Comparison of ENCODE assay signal across 8 cellular contexts in genomic region chrX:124211312-124211942, GRCh38.
DNase-seq lines count a peak whose midpoint lies in the region; ATAC-seq and TF ChIP-seq lines count a peak whose summit lies in the region.

No MANE protein-coding gene starts in this region.

- H3K79me2 ChIP-seq in mesendoderm (ENCODE audit: control insufficient read depth, insufficient read depth, low read length), result no peaks in the 10 kb centered on the region

- H3K4me1 ChIP-seq in mesendoderm (ENCODE audit: control insufficient read depth, low read depth, low read length), result no peaks in the 10 kb centered on the region

- no peaks in the 10 kb centered on the region for H3K27me3 ChIP-seq in mesendoderm (ENCODE audit: insufficient read depth, low read length, poor library complexity)

- H2AK5ac ChIP-seq in mesendoderm (ENCODE audit: low read length), result no peak overlapping the region

- H3K23ac ChIP-seq in mesendoderm (ENCODE audit: low read length), result no peak overlapping the region

- no peak overlapping the region for H2BK120ac ChIP-seq in mesendoderm (ENCODE audit: low read depth, low read length)

- no peak overlapping the region for H4K5ac ChIP-seq in mesendoderm (ENCODE audit: low read length)

- H3K4me2 ChIP-seq in mesendoderm (ENCODE audit: low read length), result no peak overlapping the region

- no peaks in the 10 kb centered on the region for H3K79me1 ChIP-seq in mesendoderm (ENCODE audit: low read length)

- H3K56ac ChIP-seq in mesendoderm (ENCODE audit: low read length), result no peak overlapping the region

- peak; percentile 65 for DNase-seq in DMS 273 (lab: John Stamatoyannopoulos, UW; ENCODE audit: unreplicated experiment)
- no peak for DNase-seq in DMS 273 treated with DMSO at 0.1 percent for 48 hours (lab: John Stamatoyannopoulos, UW)
- DNase-seq in NCI-H748 (lab: John Stamatoyannopoulos, UW; ENCODE audit: unreplicated experiment), result peak; percentile 49
- no peak for DNase-seq in astrocyte of the spinal cord (ENCODE audit: low read depth, low spot score)
- DNase-seq in mesendoderm, result peak; percentile 62
- no peak for DNase-seq in islet precursor cell

- H2BK5ac ChIP-seq in mesendoderm (ENCODE audit: low read length), result no peak overlapping the region

- no peak overlapping the region for H3K18ac ChIP-seq in mesendoderm (ENCODE audit: low read length)

- TF ChIP-seq CTCF in astrocyte of the spinal cord (IDR thresholded peaks at IDR 0.05; ENCODE audit: low read depth, low read length), result peak; percentile 57

- no peak overlapping the region for H2BK15ac ChIP-seq in mesendoderm (replicated peaks; ENCODE audit: low read depth)

- WGBS in mesendoderm (ENCODE audit: extremely low coverage, insufficient coverage, low lambda C conversion rate), result no CpG with 5 or more reads among the region's 3 CpGs

- ATAC-seq in GM19438 (IDR thresholded peaks at IDR 0.05; ENCODE audit: low read depth, unreplicated experiment) (peak; percentile 80), HG03460 (IDR thresholded peaks at IDR 0.05; ENCODE audit: unreplicated experiment) (peak; percentile 93)

- H4K8ac ChIP-seq in mesendoderm (ENCODE audit: low read depth, low read length), result no peak overlapping the region

- H3K9ac ChIP-seq in mesendoderm (ENCODE audit: low read length), result no peak overlapping the region

- no peak overlapping the region for H3K4ac ChIP-seq in mesendoderm (ENCODE audit: low read depth, low read length)

- H3K27ac ChIP-seq in mesendoderm (ENCODE audit: low read depth, low read length), result no peak overlapping the region

- H3K36me3 ChIP-seq in mesendoderm (ENCODE audit: control insufficient read depth, insufficient read depth, low read length), result no peaks in the 10 kb centered on the region

- H3K4me3 ChIP-seq in astrocyte of the spinal cord (ENCODE audit: low read depth, low read length), result no peak overlapping the region
- no peak overlapping the region for H3K4me3 ChIP-seq in mesendoderm (ENCODE audit: low read length)

- in situ Hi-C loops in astrocyte of the spinal cord (cut with HindIII; ENCODE audit: low sequenced_read_pairs), result no loop called here

Comparison
In these comparisons a context has a peak if more than half of its experiments do, and no peak if none do; other contexts are left out.
1. DNase-seq: peak in DMS 273 (single experiment), NCI-H748 (single experiment) and mesendoderm (single experiment); none in DMS 273 treated with DMSO at 0.1 percent for 48 hours (single experiment), astrocyte of the spinal cord (single experiment) and islet precursor cell (single experiment).